ENCODE assay signal across 9 cellular contexts in the genomic region with DNA sequence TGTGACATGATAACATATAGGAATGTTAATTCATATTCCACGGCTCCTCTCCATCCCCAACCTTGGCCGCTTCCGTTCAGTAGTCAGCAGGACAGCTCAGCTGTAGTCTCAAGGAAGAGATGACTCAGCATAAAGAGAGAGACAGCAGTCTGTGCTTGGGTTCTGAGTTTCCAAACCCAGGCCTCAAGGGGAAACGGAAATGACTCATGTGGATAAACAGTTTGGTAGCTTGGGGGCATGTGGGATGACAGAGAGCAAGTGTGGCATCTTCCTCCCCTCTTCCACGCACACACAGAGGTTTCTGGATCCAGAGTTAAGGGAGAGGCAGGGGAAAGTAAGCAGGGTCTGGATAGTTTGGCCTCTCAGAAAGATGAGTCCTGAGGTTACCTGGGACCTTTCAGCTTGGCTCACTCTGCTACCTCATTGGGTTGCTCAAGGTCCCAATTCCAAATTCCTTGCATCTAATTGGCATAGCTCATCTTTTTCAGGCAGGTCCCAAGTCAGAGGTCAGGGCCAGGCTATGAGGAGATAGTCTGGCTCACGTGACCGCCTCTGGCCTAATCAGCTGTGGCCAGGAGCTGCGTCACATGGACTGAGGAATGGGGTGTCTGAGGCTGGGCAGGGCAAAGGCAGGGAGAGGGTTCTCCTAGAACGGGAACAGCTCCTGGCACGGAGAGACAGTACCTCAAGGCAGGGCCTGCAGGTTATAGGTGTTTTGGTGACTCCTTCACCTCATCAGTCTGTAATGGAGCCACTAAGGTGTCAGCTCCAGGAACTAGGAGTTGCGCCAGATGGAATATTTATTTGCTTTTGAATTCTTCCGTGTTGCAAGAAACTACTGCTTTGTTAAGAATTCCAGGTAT. TPM values are rescaled to one million over a fixed set of nuclear protein-coding genes. Genes with fewer than 3 reads are reported as not detected.
DNase-seq lines count a peak whose midpoint lies in the region; ATAC-seq and TF ChIP-seq lines count a peak whose summit lies in the region.
"Had no signal": no experiment of that assay in that cellular context is flagged by ENCODE, and none has a peak within 500 bp of the region (broad histone marks: within the 10 kb centered on the region; RNA-seq: fewer than 3 reads in every experiment).

No MANE protein-coding gene starts in this region.

- no TSS peak for BruUV-seq in Panc1 (replicated peaks; lab: Mats Ljungman, UMichigan)

- no peak overlapping the region for H3K4me3 ChIP-seq in Panc1 (ENCODE audit: low read depth in 2 of 2, low read length in 2 of 2)
- no peak overlapping the region for H3K4me3 ChIP-seq in esophagus muscularis mucosa
- H3K4me3 ChIP-seq: tibial nerve had no signal

- in situ Hi-C loops in Panc1 (cut with HindIII; ENCODE audit: low pct_unique_long_range_greater_than_20kb, low sequenced_read_pairs): no loop called here

- H3K36me3 ChIP-seq in Panc1 (ENCODE audit: control insufficient read depth, insufficient read depth, low read length): no peaks in the 10 kb centered on the region
- H3K36me3 ChIP-seq in esophagus muscularis mucosa: no peaks in the 10 kb centered on the region
- H3K36me3 ChIP-seq: tibial nerve had no signal

- no peak for TF ChIP-seq CTCF in HFFc6 (IDR thresholded peaks at IDR 0.05)
- no peak for TF ChIP-seq CTCF in Panc1 (IDR thresholded peaks at IDR 0.05)
- no peak for TF ChIP-seq CTCF in esophagus muscularis mucosa (IDR thresholded peaks at IDR 0.05)

- 74% methylated on average over 12 of the region's 12 CpGs for WGBS in esophagus muscularis mucosa

- peaks cover 8% of the 10 kb centered on the region; the same call in 1 of the 2 replicates for H3K36me3 Mint-ChIP-seq in HFFc6 (ENCODE audit: low read depth)
- no peaks in the 10 kb centered on the region for H3K36me3 Mint-ChIP-seq in activated naive CD8-positive, alpha-beta T cell treated with anti-CD3 and anti-CD28 coated beads for 36 hours

- H3K4me1 ChIP-seq in Panc1 (ENCODE audit: control insufficient read depth, insufficient read depth, low read length): peaks cover 57% of the 10 kb centered on the region
- H3K4me1 ChIP-seq in esophagus muscularis mucosa: peaks cover 0 to 27% (median 12%) of the 10 kb centered on the region in 4 donors

- no peaks in the 10 kb centered on the region for H3K27me3 ChIP-seq in Panc1 (ENCODE audit: control insufficient read depth, insufficient read depth, low read length)
- peaks cover 0 to 5% (median 0%) of the 10 kb centered on the region in 4 donors for H3K27me3 ChIP-seq in esophagus muscularis mucosa
- H3K27me3 ChIP-seq: tibial nerve had no signal

- H3K9me3 Mint-ChIP-seq in HFFc6: peaks cover 5% of the 10 kb centered on the region; the same call in 1 of the 2 replicates
- H3K9me3 Mint-ChIP-seq in activated naive CD8-positive, alpha-beta T cell treated with anti-CD3 and anti-CD28 coated beads for 36 hours: peaks cover 4% of the 10 kb centered on the region

- H3K9me3 ChIP-seq in Panc1 (ENCODE audit: control insufficient read depth, insufficient read depth, low read depth, low read length) (peaks cover 5% of the 10 kb centered on the region; the same call in 1 of the 2 replicates), esophagus muscularis mucosa (peaks cover 0 to 8% (median 6%) of the 10 kb centered on the region in 4 donors)

- intact Hi-C loops in Panc1 (cut with micrococcal nuclease; ENCODE audit: unreplicated experiment): no loop called here
- intact Hi-C loops in esophagus muscularis mucosa (cut with DNase I): no loop called here

- peak overlapping the region; percentile 88 for H3K27ac ChIP-seq in Panc1 (ENCODE audit: low read length)
- no peak overlapping the region for H3K27ac ChIP-seq in esophagus muscularis mucosa (replicated peaks in 1 of 4)
- H3K27ac ChIP-seq: tibial nerve had no signal

- peak; percentile 88 for ATAC-seq in Panc1

- no peak for TF ChIP-seq EP300 in esophagus muscularis mucosa (IDR thresholded peaks at IDR 0.05)

- peak overlapping the region; percentile 100 for H3K27ac Mint-ChIP-seq in HFFc6
- peak overlapping the region; percentile 21 for H3K27ac Mint-ChIP-seq in activated naive CD8-positive, alpha-beta T cell treated with anti-CD3 and anti-CD28 coated beads for 36 hours

- POLR2A ChIA-PET in Panc1 (lab: Charles Lee): no interaction called here

- peak overlapping the region; percentile 77 for H3K4me3 Mint-ChIP-seq in HFFc6
- no peak overlapping the region for H3K4me3 Mint-ChIP-seq in activated naive CD8-positive, alpha-beta T cell treated with anti-CD3 and anti-CD28 coated beads for 36 hours

- no peaks in the 10 kb centered on the region for H3K27me3 Mint-ChIP-seq in HFFc6 (ENCODE audit: insufficient read depth)
- no peaks in the 10 kb centered on the region for H3K27me3 Mint-ChIP-seq in activated naive CD8-positive, alpha-beta T cell treated with anti-CD3 and anti-CD28 coated beads for 36 hours

- H3K4me1 Mint-ChIP-seq in HFFc6 (ENCODE audit: low read depth): peaks cover 68% of the 10 kb centered on the region
- H3K4me1 Mint-ChIP-seq in activated naive CD8-positive, alpha-beta T cell treated with anti-CD3 and anti-CD28 coated beads for 36 hours: peaks cover 11% of the 10 kb centered on the region

- TF ChIP-seq POLR2A in esophagus muscularis mucosa (IDR thresholded peaks at IDR 0.05; ENCODE audit: low read depth): no peak

- DNase-seq in GF-D8 (lab: John Stamatoyannopoulos, UW): peak; percentile 75
- DNase-seq in HFFc6: peak; percentile 99
- peak; percentile 93 for DNase-seq in Panc1 (ENCODE audit: low read depth, low spot score)
- peak; percentile 52 for DNase-seq in activated naive CD8-positive, alpha-beta T cell treated with anti-CD3 and anti-CD28 coated beads for 36 hours
- peak; percentile 48 for DNase-seq in iPS-NIHi7 (ENCODE audit: extremely low spot score)
- peak; percentile 13 for DNase-seq in stimulated activated CD8-positive, alpha-beta memory T cell treated with anti-CD3 and anti-CD28 coated beads, Interleukin-12 subunit alpha, Interleukin-12 subunit beta, amount 100 ng/mL, for 1 hour (ENCODE audit: low read depth)
- DNase-seq in esophagus muscularis mucosa (ENCODE audit: extremely low spot score): no peak

- CTCF ChIA-PET in Panc1 (lab: Charles Lee): interaction anchor here (0.5 to 1.6 kb wide), 3 partner anchors 61 to 397 kb away, joined by 3 to 6 read pairs (median 5); partner anchors contain the start of gene HMGA1

RNA-seq across cellular contexts. Expression of gene MLN, which starts 36.5 kb away (rescaled TPM):
- total RNA-seq in HFFc6 (2021; fragmentation: NEBNext Ultra II Directional; extraction: Animal tissue kit (Norgen Biotek cat#: 25700)): not detected
- total RNA-seq in Panc1 (2021; ENCODE audit: unreplicated experiment): not detected
- polyA plus RNA-seq in Panc1 (2012; ENCODE audit: insufficient read length): not detected
- total RNA-seq in activated naive CD8-positive, alpha-beta T cell treated with anti-CD3 and anti-CD28 coated beads for 36 hours: not detected
- not detected for total RNA-seq in esophagus muscularis mucosa
- total RNA-seq: tibial nerve had no signal
- polyA plus RNA-seq: adipose tissue had no signal

RNA-seq across cellular contexts. Expression of gene LEMD2, which starts 51.4 kb away (rescaled TPM):
- 10 to 100 TPM; 42.4 to 46.7 (median 44.9) TPM for total RNA-seq in HFFc6 (2021; fragmentation: NEBNext Ultra II Directional; extraction: Animal tissue kit (Norgen Biotek cat#: 25700))
- total RNA-seq in Panc1 (2021; ENCODE audit: unreplicated experiment) (89.8 TPM), esophagus muscularis mucosa (10 to 100 TPM; 36.4 to 65.3 (median 55.4) TPM)
- polyA plus RNA-seq in Panc1 (2012; ENCODE audit: insufficient read length): 75.3 TPM
- total RNA-seq in activated naive CD8-positive, alpha-beta T cell treated with anti-CD3 and anti-CD28 coated beads for 36 hours: 10 to 100 TPM; 33.1 to 38.8 TPM
